ENCODE assay signal across 25 cellular contexts in genomic region chr10:79124066-79124465, GRCh38. TPM values are rescaled to one million over a fixed set of nuclear protein-coding genes. Genes with fewer than 3 reads are reported as not detected.
A peak's percentile ranks its signal among the peaks of the same experiment; 100 is the strongest.
DNase-seq lines count a peak whose midpoint lies in the region; ATAC-seq, FAIRE-seq and TF ChIP-seq lines count a peak whose summit lies in the region.
"Had no signal": no experiment of that assay in that cellular context is flagged by ENCODE, and none has a peak within 500 bp of the region (broad histone marks: within the 10 kb centered on the region; RNA-seq: fewer than 3 reads in every experiment).

No MANE protein-coding gene starts in this region.

- CTCF ChIA-PET in A549 (lab: Yijun Ruan, JAX) (interaction anchor here (1.0 to 13.7 kb wide), 8 partner anchors 9 to 822 kb away, joined by 3 to 121 read pairs (median 6); no protein-coding TSS in a partner anchor), K562 (lab: Yijun Ruan, JAX; ENCODE audit: low intra/inter-chr PET ratio) (no interaction called here)

- no peaks in the 10 kb centered on the region for H3K27me3 ChIP-seq in K562 (ENCODE audit: control insufficient read depth in 2 of 2, insufficient read depth in 2 of 2, low read length in 2 of 2)
- H3K27me3 ChIP-seq: adrenal gland, breast epithelium, foreskin keratinocyte, left lung had no signal

- H3K27me3 Mint-ChIP-seq in osteocyte (ENCODE audit: unreplicated experiment), result no peaks in the 10 kb centered on the region
- H3K27me3 Mint-ChIP-seq: CD4-positive, alpha-beta memory T cell; effector memory CD8-positive, alpha-beta T cell had no signal

- peaks cover 32% of the 10 kb centered on the region for H3K36me3 Mint-ChIP-seq in osteocyte (ENCODE audit: unreplicated experiment)

- no peak for TF ChIP-seq RAD21 in A549 (conservative IDR thresholded peaks at IDR 0.05 in 1 of 2, IDR thresholded peaks at IDR 0.05 in 1 of 2)
- no peak for TF ChIP-seq RAD21 in K562 (CRISPR knock-in tag; conservative IDR thresholded peaks at IDR 0.05 in 1 of 2, IDR thresholded peaks at IDR 0.05 in 1 of 2)

- no peaks in the 10 kb centered on the region for H3K9me3 ChIP-seq in A549
- H3K9me3 ChIP-seq in K562 (replicated peaks; ENCODE audit: control insufficient read depth, insufficient read depth, low read depth, low read length), result no peaks in the 10 kb centered on the region
- H3K9me3 ChIP-seq: adrenal gland, breast epithelium, left lung had no signal

- H3K4me2 ChIP-seq in A549 (no peak overlapping the region), K562 (ENCODE audit: insufficient read depth, low read length) (no peak overlapping the region)
- H3K4me2 ChIP-seq: KMS-11 had no signal

- H3K36me3 ChIP-seq in K562 (ENCODE audit: control insufficient read depth, insufficient read depth, low read length), result peaks cover 49% of the 10 kb centered on the region
- H3K36me3 ChIP-seq: breast epithelium had no signal

- DNase-seq in A549 (ENCODE audit: low read depth in 1 of 2, low spot score in 1 of 2), result no peak
- DNase-seq in K562 (ENCODE audit: extremely low read depth in 1 of 4, low spot score in 3 of 4), result no peak
- DNase-seq in osteocyte (ENCODE audit: extremely low spot score, unreplicated experiment), result no peak
- DNase-seq: activated CD4-positive, alpha-beta T cell treated with anti-CD3 and anti-CD28 coated beads for 1 hour; activated CD8-positive, alpha-beta memory T cell treated with anti-CD3 and anti-CD28 coated beads for 24 hours; activated T-cell treated with anti-CD3 and anti-CD28 coated beads, Interleukin-2, amount 50 U/mL, for 4 hours; adrenal gland; CD4-positive, alpha-beta memory T cell; effector memory CD8-positive, alpha-beta T cell; foreskin keratinocyte; hypothalamus; left lung; NCI-H1436; NCI-H2107 had no signal

- TF ChIP-seq EP300 in A549 (IDR thresholded peaks at IDR 0.05), result no peak
- TF ChIP-seq EP300 in K562 (IDR thresholded peaks at IDR 0.05; ENCODE audit: low read length), result no peak

- H4K20me1 ChIP-seq in K562 (replicated peaks; ENCODE audit: control insufficient read depth, insufficient read depth, low read length), result no peaks in the 10 kb centered on the region; the same call in 1 of the 2 replicates

- TF ChIP-seq POLR2A in A549 (IDR thresholded peaks at IDR 0.05; ENCODE audit: low read length) (no peak), K562 (conservative IDR thresholded peaks at IDR 0.05) (no peak)

- intact Hi-C loops in K562 (cut with micrococcal nuclease), result no loop called here

- H3K9ac ChIP-seq in K562 (ENCODE audit: insufficient read depth in 1 of 2, low read depth in 2 of 2, low read length in 2 of 2), result peak overlapping the region in 1 of 2 experiments; percentile 59; a peak in 1 of 4 replicates
- H3K9ac ChIP-seq: KMS-11 had no signal

- peaks cover 54% of the 10 kb centered on the region for H3K4me1 Mint-ChIP-seq in osteocyte (ENCODE audit: unreplicated experiment)

- H2AFZ ChIP-seq in K562 (ENCODE audit: low read depth, low read length), result no peak overlapping the region

- FAIRE-seq in A549 (lab: Jason Lieb, UNC) (no peak), K562 (lab: Jason Lieb, UNC) (peak; percentile 15)
- FAIRE-seq: RCC 7860, urothelium cell line had no signal

- no peaks in the 10 kb centered on the region for H3K9me3 Mint-ChIP-seq in osteocyte (ENCODE audit: unreplicated experiment)
- H3K9me3 Mint-ChIP-seq: activated T-cell treated with anti-CD3 and anti-CD28 coated beads, Interleukin-2, amount 50 U/mL, for 4 hours; CD4-positive, alpha-beta memory T cell; effector memory CD8-positive, alpha-beta T cell had no signal

- H3K79me2 ChIP-seq in K562 (ENCODE audit: control insufficient read depth, insufficient read depth, low read length), result peaks cover 6% of the 10 kb centered on the region; the same call in 2 of the 3 replicates

- no peak for TF ChIP-seq CTCF in A549 (IDR thresholded peaks at IDR 0.05)
- no peak for TF ChIP-seq CTCF in C4-2B (conservative IDR thresholded peaks at IDR 0.05)
- TF ChIP-seq CTCF in K562 (IDR thresholded peaks at IDR 0.05 in 2 of 3, conservative IDR thresholded peaks at IDR 0.05 in 1 of 3; ENCODE audit: insufficient read depth in 2 of 3, low read depth in 1 of 3, low read length in 3 of 3), result no peak
- no peak for TF ChIP-seq CTCF in osteocyte (IDR thresholded peaks at IDR 0.05)

- BruUV-seq in K562 (replicated peaks; lab: Mats Ljungman, UMichigan), result no TSS peak

- H3K4me1 ChIP-seq in A549 (peaks cover 60% of the 10 kb centered on the region), K562 (replicated peaks in 1 of 2; ENCODE audit: control insufficient read depth in 2 of 2, insufficient read depth in 2 of 2, low read length in 2 of 2) (peaks cover 33 to 55% of the 10 kb centered on the region in 2 experiments)
- H3K4me1 ChIP-seq: foreskin keratinocyte had no signal

- in situ Hi-C loops in K562 (cut with MboI), result no loop called here

- H3K4me3 ChIP-seq in A549 (no peak overlapping the region), K562 (no peak overlapping the region)
- H3K4me3 ChIP-seq: adrenal gland, breast epithelium, coronary artery, left lung had no signal

- no peak overlapping the region for H3K4me3 Mint-ChIP-seq in osteocyte (ENCODE audit: unreplicated experiment)
- H3K4me3 Mint-ChIP-seq: activated T-cell treated with anti-CD3 and anti-CD28 coated beads, Interleukin-2, amount 50 U/mL, for 4 hours; CD4-positive, alpha-beta memory T cell; effector memory CD8-positive, alpha-beta T cell had no signal

- no peak for ATAC-seq in A549
- no peak for ATAC-seq in K562
- ATAC-seq in GM21381 (IDR thresholded peaks at IDR 0.05; ENCODE audit: unreplicated experiment), result no peak
- no peak for ATAC-seq in GM19463 (IDR thresholded peaks at IDR 0.05; ENCODE audit: unreplicated experiment)
- no peak for ATAC-seq in HG03457 (IDR thresholded peaks at IDR 0.05; ENCODE audit: unreplicated experiment)
- ATAC-seq: activated T-cell treated with anti-CD3 and anti-CD28 coated beads, Interleukin-2, amount 50 U/mL, for 4 hours; effector memory CD8-positive, alpha-beta T cell; esophagus mucosa; foreskin keratinocyte; HCT116; left lung had no signal

- peaks cover 5% of the 10 kb centered on the region for H3K9me1 ChIP-seq in K562 (ENCODE audit: control insufficient read depth, insufficient read depth, low read length)

- peak overlapping the region; percentile 88 for H3K27ac Mint-ChIP-seq in osteocyte (ENCODE audit: unreplicated experiment)

- POLR2A ChIA-PET in A549 (lab: Yijun Ruan, JAX), result no interaction called here
- POLR2A ChIA-PET in K562 (lab: Yijun Ruan, JAX), result interaction anchor here (0.6 to 1.3 kb wide), 6 partner anchors 9 to 71 kb away, joined by 3 to 4 read pairs (median 3); no protein-coding TSS in a partner anchor

- H3K27ac ChIP-seq in A549 (peak overlapping the region; percentile 19 to 94; a peak in 5 of 6 replicates), C4-2B (peak overlapping the region; percentile 3; the same call in 1 of the 2 replicates), K562 (ENCODE audit: extremely low read depth, low read depth, low read length) (no peak overlapping the region)
- H3K27ac ChIP-seq: breast epithelium, coronary artery, foreskin keratinocyte, KMS-11, left lung had no signal

TF ChIP-seq in A549, 52 proteins besides CTCF, POLR2A, EP300 and RAD21 (continues in another document):
- no peak for TF ChIP-seq EHMT2 (IDR thresholded peaks at IDR 0.05; ENCODE audit: low read depth)
- TF ChIP-seq SREBF2 (IDR thresholded peaks at IDR 0.05), result no peak
- TF ChIP-seq MAX (IDR thresholded peaks at IDR 0.05), result no peak
- peak; percentile 85 for TF ChIP-seq KDM1A (IDR thresholded peaks at IDR 0.05; ENCODE audit: low read depth)

TF ChIP-seq in K562, 482 proteins besides CTCF, POLR2A, EP300 and RAD21 (continues in another document):
- TF ChIP-seq ATF3 (IDR thresholded peaks at IDR 0.05) (no peak), ATF3 (CRISPR knock-in tag; conservative IDR thresholded peaks at IDR 0.05) (no peak)

RNA-seq across cellular contexts. Expression of gene ZMIZ1, which starts 55.3 kb away (rescaled TPM):
- polyA plus RNA-seq in A549 (2011; rRNA removed) (8.1 and 14.7 TPM in 2 replicates), A549 (2017; fragmentation: RNase III; extraction: RNeasy Plus Mini Kit Qiagen cat#74134 plus additional on column Dnase treatment) (29.1 to 30.3 TPM (median 30.1 TPM) in 3 replicates), K562 (2011; rRNA removed) (3.6 and 6.2 TPM in 2 replicates), K562 (2014; fragmentation: Illumina TruSeq; extraction: Trizol) (22.9 and 25.1 TPM in 2 replicates), K562 (2014; fragmentation: Nextera tagmentation; extraction: Ambion mirVana) (1 to 10 TPM; 1.0 to 1.9 TPM), K562 (2014; rRNA removed) (11.0 and 11.7 TPM in 2 replicates)
- polyA plus RNA-seq in A549 (2012; cell fraction: cytosol; rRNA removed), result 31.6 and 42.1 TPM in 2 replicates
- 63.3 and 68.3 TPM in 2 replicates for polyA plus RNA-seq in A549 (2012; cell fraction: nucleus; rRNA removed)
- polyA minus RNA-seq in A549 (2011; rRNA and poly(A)+ RNA removed), result 16.1 and 17.8 TPM in 2 replicates
- 31.4 and 71.8 TPM in 2 replicates for total RNA-seq in K562 (2011; cell fraction: chromatin; rRNA removed; ENCODE audit: low replicate concordance)
- 28.6 and 32.2 TPM in 2 replicates for total RNA-seq in K562 (2011; cell fraction: nucleolus; rRNA removed)
- 31.8 and 38.1 TPM in 2 replicates for total RNA-seq in K562 (2011; cell fraction: nucleoplasm; rRNA removed)
- total RNA-seq in K562 (2014; rRNA removed) (7.0 and 7.7 TPM in 2 replicates), K562 (2014; rRNA removed; fragmentation: Illumina TruSeq; extraction: Trizol) (2.6 and 2.8 TPM in 2 replicates), K562 (2015; rRNA removed; fragmentation: Illumina TruSeq; extraction: Trizol) (4.3 and 5.0 TPM in 2 replicates), K562 (2021) (30.3 and 37.3 TPM in 2 replicates), osteocyte (90.5 and 96.0 TPM in 2 replicates)
- 5.2 and 5.4 TPM in 2 replicates for polyA plus RNA-seq in K562 (2011; cell fraction: cytosol; rRNA removed)
- 18.9 and 30.6 TPM in 2 replicates for polyA plus RNA-seq in K562 (2011; cell fraction: nucleus; rRNA removed)
- 23.3 and 39.2 TPM in 2 replicates for polyA plus RNA-seq in K562 (2012)
- 5.8 and 6.7 TPM in 2 replicates for polyA minus RNA-seq in K562 (2011; rRNA and poly(A)+ RNA removed)
- polyA minus RNA-seq in K562 (2011; cell fraction: cytosol; rRNA and poly(A)+ RNA removed), result 14.9 and 22.3 TPM in 2 replicates
- polyA minus RNA-seq in K562 (2011; cell fraction: nucleus; rRNA and poly(A)+ RNA removed), result 17.6 and 22.4 TPM in 2 replicates

Comparison
In these comparisons a context has a peak if more than half of its experiments do, and no peak if none do; other contexts are left out.
1. Of the 35 proteins assayed by ChIP-seq in both K562 and A549: peak only in K562: CHD4 and ESRRA; only in A549: none; in both: HDAC2, KDM1A and ZFP36; in neither: 29; mixed calls (peak in some experiments, not most) for 1.